ENCODE assay signal across 30 cellular contexts in genomic region chr22:23684561-23685031, GRCh38. TPM values are rescaled to one million over a fixed set of nuclear protein-coding genes. Genes with fewer than 3 reads are reported as not detected.
DNase-seq lines count a peak whose midpoint lies in the region; ATAC-seq and TF ChIP-seq lines count a peak whose summit lies in the region.
"Had no signal": no experiment of that assay in that cellular context is flagged by ENCODE, and none has a peak within 500 bp of the region (broad histone marks: within the 10 kb centered on the region; RNA-seq: fewer than 3 reads in every experiment).

No MANE protein-coding gene starts in this region.

- H3K4me3 ChIP-seq in CD4-positive, CD25-positive, alpha-beta regulatory T cell (ENCODE audit: low read depth, low read length), result no peak overlapping the region
- H3K4me3 ChIP-seq in IMR-90 (ENCODE audit: insufficient read depth, low read depth, low read length), result no peak overlapping the region
- no peak overlapping the region for H3K4me3 ChIP-seq in fibroblast of mammary gland (ENCODE audit: control insufficient read depth, low read depth, low read length)
- H3K4me3 ChIP-seq in neuronal stem cell (ENCODE audit: low read length in 2 of 2), result peak overlapping the region in 1 of 2 donors; percentile 19
- no peak overlapping the region for H3K4me3 ChIP-seq in A673 (ENCODE audit: low read depth, low read length, poor library complexity, severe bottlenecking)
- H3K4me3 ChIP-seq: coronary artery, SJSA1, transverse colon had no signal

- CTCF ChIA-PET in IMR-90 (lab: Yijun Ruan, JAX), result interaction anchor here (0.5 kb wide), 1 partner anchor 182 kb away, joined by 4 read pairs; no protein-coding TSS in a partner anchor
- CTCF ChIA-PET in A673 (lab: Charles Lee), result no interaction called here

- no peak overlapping the region for H4K5ac ChIP-seq in IMR-90 (ENCODE audit: low read depth, low read length)

- H3K9me3 Mint-ChIP-seq in CD4-positive, CD25-positive, alpha-beta regulatory T cell, result peaks cover 0 to 2% (median 0%) of the 10 kb centered on the region in 7 donors
- H3K9me3 Mint-ChIP-seq: activated naive CD4-positive, alpha-beta T cell treated with anti-CD3 and anti-CD28 coated beads, Interleukin-2, amount 50 U/mL, for 24 hours; CD8-positive, alpha-beta memory T cell; endodermal cell; naive B cell had no signal

- H3K79me1 ChIP-seq in IMR-90 (ENCODE audit: low read depth in 1 of 2, low read length in 2 of 2) (peaks cover 0 to 5% of the 10 kb centered on the region in 2 experiments; a peak in 1 of 4 replicates), neuronal stem cell (ENCODE audit: low read depth, low read length) (peaks cover 2% of the 10 kb centered on the region)

- H4K8ac ChIP-seq in IMR-90 (ENCODE audit: low read depth in 2 of 2, low read length in 2 of 2), result no peak overlapping the region
- H4K8ac ChIP-seq in neuronal stem cell (ENCODE audit: low read depth, low read length), result no peak overlapping the region

- TF ChIP-seq RAD21 in IMR-90 (IDR thresholded peaks at IDR 0.05; ENCODE audit: low read length), result no peak

- no peaks in the 10 kb centered on the region for H3K9me3 ChIP-seq in CD4-positive, CD25-positive, alpha-beta regulatory T cell (ENCODE audit: control insufficient read depth in 2 of 2, low read length in 2 of 2)
- H3K9me3 ChIP-seq in IMR-90 (ENCODE audit: control insufficient read depth, insufficient read depth, low read length) (no peaks in the 10 kb centered on the region), neuronal stem cell (replicated peaks in 1 of 2; ENCODE audit: control insufficient read depth in 2 of 2, insufficient read depth in 1 of 2, low read depth in 1 of 2, low read length in 2 of 2) (no peaks in the 10 kb centered on the region), A673 (ENCODE audit: low read depth, low read length, poor library complexity, severe bottlenecking) (no peaks in the 10 kb centered on the region)
- H3K9me3 ChIP-seq: SJSA1, transverse colon had no signal

- no peak overlapping the region for H3K23ac ChIP-seq in IMR-90 (ENCODE audit: low read depth, low read length)
- H3K23ac ChIP-seq in neuronal stem cell (ENCODE audit: low read depth, low read length, poor library complexity), result no peak overlapping the region

- H3K36me3 Mint-ChIP-seq in CD4-positive, CD25-positive, alpha-beta regulatory T cell, result peaks cover 29% of the 10 kb centered on the region

- intact Hi-C loops in IMR-90 (cut with micrococcal nuclease) (no loop called here), A673 (cut with micrococcal nuclease; ENCODE audit: unreplicated experiment) (no loop called here)

- no peak for DNase-seq in CD4-positive, CD25-positive, alpha-beta regulatory T cell
- DNase-seq in IMR-90 (peak; percentile 29), fibroblast of mammary gland (ENCODE audit: low read depth) (peak; percentile 46), neuronal stem cell (ENCODE audit: low spot score) (no peak), A673 (ENCODE audit: low spot score) (no peak), NCI-H2227 (lab: John Stamatoyannopoulos, UW; ENCODE audit: unreplicated experiment) (no peak)
- no peak for DNase-seq in stimulated activated CD4-positive, alpha-beta T cell treated with anti-CD3 and anti-CD28 coated beads, Interleukin-15, amount 100 ng/mL, for 24 hours
- DNase-seq: activated T-cell treated with anti-CD3 and anti-CD28 coated beads, Interleukin-2, amount 50 U/mL, for 1 hour; CD8-positive, alpha-beta memory T cell; endodermal cell; islet precursor cell; Kasumi-1; naive B cell; NCI-H1048; NCI-H1930; NK-92 treated with Interleukin-12 subunit alpha and Interleukin-12 subunit beta, amount 100 ng/mL, for 24 hours; stimulated activated CD4-positive, alpha-beta T cell treated with anti-CD3 and anti-CD28 coated beads, Interleukin-4, amount 100 ng/mL, for 1 hour; stimulated activated naive CD8-positive, alpha-beta T cell treated with anti-CD3 and anti-CD28 coated beads, Interleukin-15, Interleukin-2, amounts not matched to agents 100 U/mL and 50 U/mL, for 24 hours; T-helper 2 cell; transverse colon had no signal

- no peak overlapping the region for H2BK12ac ChIP-seq in neuronal stem cell (ENCODE audit: low read length)

- H2BK15ac ChIP-seq in IMR-90 (ENCODE audit: low read depth, low read length), result no peak overlapping the region
- no peak overlapping the region for H2BK15ac ChIP-seq in neuronal stem cell (ENCODE audit: low read length)

- H2BK20ac ChIP-seq in IMR-90 (ENCODE audit: low read depth, low read length), result no peak overlapping the region

- H2BK120ac ChIP-seq in IMR-90 (ENCODE audit: low read depth, low read length) (no peak overlapping the region), neuronal stem cell (ENCODE audit: low read depth, low read length) (no peak overlapping the region)

- peaks cover 25% of the 10 kb centered on the region for H3K36me3 ChIP-seq in CD4-positive, CD25-positive, alpha-beta regulatory T cell (ENCODE audit: control insufficient read depth, insufficient read depth, low read length)
- peaks cover 11% of the 10 kb centered on the region; the same call in 1 of the 2 replicates for H3K36me3 ChIP-seq in IMR-90 (ENCODE audit: control insufficient read depth, insufficient read depth, low read length)
- H3K36me3 ChIP-seq in neuronal stem cell (replicated peaks in 1 of 2; ENCODE audit: control insufficient read depth in 2 of 2, insufficient read depth in 2 of 2, low read length in 2 of 2), result peaks cover 9 to 33% of the 10 kb centered on the region in 2 donors
- H3K36me3 ChIP-seq in A673 (ENCODE audit: insufficient read depth, low read length, poor library complexity, severe bottlenecking), result peaks cover 2% of the 10 kb centered on the region
- H3K36me3 ChIP-seq: transverse colon had no signal

- H3K56ac ChIP-seq in IMR-90 (ENCODE audit: extremely low read depth, insufficient read depth, low read length), result no peak overlapping the region

- dilution Hi-C loops in IMR-90 (cut with HindIII; ENCODE audit: low sequenced_read_pairs, unreplicated experiment), result no loop called here

- H3K4me3 Mint-ChIP-seq in CD4-positive, CD25-positive, alpha-beta regulatory T cell, result no peak overlapping the region
- H3K4me3 Mint-ChIP-seq: activated naive CD4-positive, alpha-beta T cell treated with anti-CD3 and anti-CD28 coated beads, Interleukin-2, amount 50 U/mL, for 24 hours; CD8-positive, alpha-beta memory T cell; endodermal cell had no signal

- H4K91ac ChIP-seq in IMR-90 (ENCODE audit: insufficient read depth, low read depth, low read length) (no peak overlapping the region), neuronal stem cell (ENCODE audit: low read depth, low read length, poor library complexity) (no peak overlapping the region)

- H3K9me1 ChIP-seq in IMR-90 (ENCODE audit: insufficient read depth, low read length), result peaks cover 10% of the 10 kb centered on the region; the same call in 1 of the 2 replicates

- no peaks in the 10 kb centered on the region for H3K4me1 ChIP-seq in CD4-positive, CD25-positive, alpha-beta regulatory T cell (ENCODE audit: control insufficient read depth, insufficient read depth, low read length, poor library complexity, severe bottlenecking)
- H3K4me1 ChIP-seq in IMR-90 (ENCODE audit: control insufficient read depth, insufficient read depth, low read length) (no peaks in the 10 kb centered on the region), neuronal stem cell (ENCODE audit: control insufficient read depth in 2 of 2, insufficient read depth in 1 of 2, low read depth in 1 of 2, low read length in 2 of 2) (no peaks in the 10 kb centered on the region), A673 (ENCODE audit: insufficient read depth, low read length, poor library complexity, severe bottlenecking) (no peaks in the 10 kb centered on the region)
- H3K4me1 ChIP-seq: SJSA1, transverse colon had no signal

- no peak overlapping the region for H2AFZ ChIP-seq in IMR-90 (replicated peaks; ENCODE audit: low read length, poor library complexity)
- no peak overlapping the region for H2AFZ ChIP-seq in neuronal stem cell (ENCODE audit: low read length)

- WGBS in IMR-90 (ENCODE audit: extremely low coverage in 2 of 2, insufficient read length in 1 of 2), 2 experiments, result 100% methylated on average over 2 of the region's 8 CpGs; no CpG with 5 or more reads in 1 of the 2 experiments
- WGBS in neuronal stem cell (ENCODE audit: extremely low coverage in 2 of 2, insufficient read length in 2 of 2, insufficient replicate concordance in 1 of 2), 2 donors, result no CpG with 5 or more reads among the region's 8 CpGs

- no peak overlapping the region for H3K27ac ChIP-seq in CD4-positive, CD25-positive, alpha-beta regulatory T cell (ENCODE audit: insufficient read depth, low read length, poor library complexity, severe bottlenecking)
- H3K27ac ChIP-seq in IMR-90 (ENCODE audit: insufficient read depth, low read length), result no peak overlapping the region
- H3K27ac ChIP-seq in neuronal stem cell (replicated peaks; ENCODE audit: low read length), result no peak overlapping the region
- no peak overlapping the region for H3K27ac ChIP-seq in A673 (ENCODE audit: low read depth, low read length, poor library complexity, severe bottlenecking)
- H3K27ac ChIP-seq: coronary artery, SJSA1, transverse colon, VCaP had no signal

- H3K27me3 Mint-ChIP-seq in CD4-positive, CD25-positive, alpha-beta regulatory T cell, result no peaks in the 10 kb centered on the region
- H3K27me3 Mint-ChIP-seq: activated naive CD4-positive, alpha-beta T cell treated with anti-CD3 and anti-CD28 coated beads, Interleukin-2, amount 50 U/mL, for 24 hours; CD8-positive, alpha-beta memory T cell; naive B cell had no signal

- H3K4me2 ChIP-seq in IMR-90 (ENCODE audit: low read depth, low read length), result no peak overlapping the region
- no peak overlapping the region for H3K4me2 ChIP-seq in neuronal stem cell (ENCODE audit: insufficient read depth, low read length, poor library complexity, severe bottlenecking)

- no peak for ATAC-seq in CD4-positive, CD25-positive, alpha-beta regulatory T cell (ENCODE audit: low read depth in 2 of 2)
- ATAC-seq in IMR-90 (ENCODE audit: low read depth) (no peak), GM18511 (IDR thresholded peaks at IDR 0.05; ENCODE audit: unreplicated experiment) (no peak)
- ATAC-seq: Panc1; stimulated activated naive CD8-positive, alpha-beta T cell treated with anti-CD3 and anti-CD28 coated beads, Interleukin-15, Interleukin-2, amounts not matched to agents 100 U/mL and 50 U/mL, for 24 hours had no signal

- peak overlapping the region in 2 of 3 donors; percentile 53 to 59 for H3K27ac Mint-ChIP-seq in CD4-positive, CD25-positive, alpha-beta regulatory T cell
- H3K27ac Mint-ChIP-seq: activated naive CD4-positive, alpha-beta T cell treated with anti-CD3 and anti-CD28 coated beads, Interleukin-2, amount 50 U/mL, for 24 hours; endodermal cell had no signal

- POLR2A ChIA-PET in IMR-90 (lab: Charles Lee; ENCODE audit: unreplicated experiment) (no interaction called here), A673 (lab: Charles Lee; ENCODE audit: low non-redundant PET) (no interaction called here)

- in situ Hi-C loops in IMR-90 (cut with MboI; ENCODE audit: low sequenced_read_pairs), result no loop called here

- BruUV-seq in IMR-90 (replicated peaks; lab: Mats Ljungman, UMichigan) (no TSS peak), A673 (replicated peaks; lab: Mats Ljungman, UMichigan) (no TSS peak)

- TF ChIP-seq CTCF in IMR-90 (conservative IDR thresholded peaks at IDR 0.05; ENCODE audit: low read depth, low read length) (no peak), fibroblast of mammary gland (conservative IDR thresholded peaks at IDR 0.05; ENCODE audit: control insufficient read depth, insufficient read depth, low read depth, low read length) (no peak), A673 (conservative IDR thresholded peaks at IDR 0.05; ENCODE audit: low read depth, low read length) (no peak)

- H3K14ac ChIP-seq in IMR-90 (replicated peaks; ENCODE audit: low read depth, low read length), result no peak overlapping the region
- H3K14ac ChIP-seq in neuronal stem cell (ENCODE audit: low read length), result peak overlapping the region; percentile 23

- H2AK5ac ChIP-seq in IMR-90 (ENCODE audit: low read depth, low read length) (no peak overlapping the region), neuronal stem cell (ENCODE audit: low read depth, low read length) (no peak overlapping the region)

- H3K9ac ChIP-seq in IMR-90 (ENCODE audit: low read depth, low read length) (no peak overlapping the region), neuronal stem cell (ENCODE audit: low read depth, low read length, poor library complexity) (no peak overlapping the region)

- H3K18ac ChIP-seq in IMR-90 (ENCODE audit: low read depth, low read length) (no peak overlapping the region), neuronal stem cell (ENCODE audit: low read length) (peak overlapping the region; percentile 76)

- 0 out of 2 replicates have a peak, but pooled peaks cover 10% of the 10 kb centered on the region for H4K20me1 ChIP-seq in IMR-90 (ENCODE audit: insufficient read depth, low read length)

- no peak for TF ChIP-seq POLR2A in IMR-90 (IDR thresholded peaks at IDR 0.05; ENCODE audit: low read depth, low read length)

- H2BK5ac ChIP-seq in IMR-90 (ENCODE audit: low read depth, low read length, poor library complexity, severe bottlenecking) (no peak overlapping the region), neuronal stem cell (ENCODE audit: low read length) (peak overlapping the region; percentile 17)

- no peaks in the 10 kb centered on the region for H3K27me3 ChIP-seq in CD4-positive, CD25-positive, alpha-beta regulatory T cell (ENCODE audit: control insufficient read depth, insufficient read depth, low read length)
- H3K27me3 ChIP-seq in IMR-90 (ENCODE audit: control insufficient read depth, insufficient read depth, low read length) (no peaks in the 10 kb centered on the region), neuronal stem cell (ENCODE audit: control insufficient read depth in 3 of 3, insufficient read depth in 3 of 3, low read depth in 1 of 3, low read length in 3 of 3) (no peaks in the 10 kb centered on the region), A673 (replicated peaks; ENCODE audit: insufficient read depth, low read depth, low read length, poor library complexity) (no peaks in the 10 kb centered on the region)
- H3K27me3 ChIP-seq: SJSA1, transverse colon had no signal

- no peak overlapping the region for H3K4ac ChIP-seq in IMR-90 (ENCODE audit: low read depth, low read length)
- H3K4ac ChIP-seq in neuronal stem cell (ENCODE audit: low read length), result no peak overlapping the region

- no peak overlapping the region for H2AK9ac ChIP-seq in IMR-90 (replicated peaks; ENCODE audit: low read depth, low read length, poor library complexity)

- peaks cover 0 to 4% (median 0%) of the 10 kb centered on the region in 4 donors for H3K4me1 Mint-ChIP-seq in CD4-positive, CD25-positive, alpha-beta regulatory T cell
- H3K4me1 Mint-ChIP-seq: activated naive CD4-positive, alpha-beta T cell treated with anti-CD3 and anti-CD28 coated beads, Interleukin-2, amount 50 U/mL, for 24 hours; endodermal cell had no signal

RNA-seq across cellular contexts. Expression of gene RGL4, which starts 6.2 kb away (rescaled TPM):
- 22.1 TPM for total RNA-seq in CD4-positive, CD25-positive, alpha-beta regulatory T cell
- 10 to 100 TPM; 71.3 to 85.0 (median 83.5) TPM for polyA plus RNA-seq in CD4-positive, CD25-positive, alpha-beta regulatory T cell
- total RNA-seq in IMR-90 (2012; rRNA removed) (not detected in 2 replicates), A673 (2021) (not detected in 2 replicates)
- not detected in 2 replicates for polyA plus RNA-seq in IMR-90 (2012; rRNA removed)
- polyA plus RNA-seq in IMR-90 (2012; cell fraction: cytosol; rRNA removed), result not detected in 2 replicates
- polyA plus RNA-seq in IMR-90 (2012; cell fraction: nucleus; rRNA removed; ENCODE audit: low replicate concordance), result not detected in 2 replicates
- polyA plus RNA-seq in neuronal stem cell (2013, experiment 1 of 2), result not detected
- polyA plus RNA-seq in neuronal stem cell (2013, experiment 2 of 2), result not detected
- total RNA-seq: endodermal cell, H4, HT1080, mammary epithelial cell, SJSA1 had no signal
- polyA plus RNA-seq: mammary epithelial cell had no signal

RNA-seq across cellular contexts. Expression of gene DRICH1, which starts 52.5 kb away (rescaled TPM):
- total RNA-seq in CD4-positive, CD25-positive, alpha-beta regulatory T cell, result not detected
- under 1 TPM in 1 of 4 donors, not detected in 3; 0.56 TPM for polyA plus RNA-seq in CD4-positive, CD25-positive, alpha-beta regulatory T cell
- total RNA-seq in IMR-90 (2012; rRNA removed), result under 0.01 TPM in 1 of 2 replicates, not detected in the other
- polyA plus RNA-seq in IMR-90 (2012; rRNA removed), result 0.13 and 0.14 TPM in 2 replicates
- not detected in 2 replicates for polyA plus RNA-seq in IMR-90 (2012; cell fraction: cytosol; rRNA removed)
- 0.78 and 1.9 TPM in 2 replicates for polyA plus RNA-seq in IMR-90 (2012; cell fraction: nucleus; rRNA removed; ENCODE audit: low replicate concordance)
- 0.26 TPM for polyA plus RNA-seq in neuronal stem cell (2013, experiment 1 of 2)
- 0.26 TPM for polyA plus RNA-seq in neuronal stem cell (2013, experiment 2 of 2)
- 0.45 and 0.79 TPM in 2 replicates for total RNA-seq in A673 (2021)
- total RNA-seq: H4, NCI-H460, SJSA1 had no signal
- polyA plus RNA-seq: CD8-positive, alpha-beta memory T cell; mammary epithelial cell had no signal

Comparison
In these comparisons a context has a peak if more than half of its experiments do, and no peak if none do; other contexts are left out.
1. DNase-seq: peak in IMR-90 (single experiment) and fibroblast of mammary gland (single experiment); none in CD4-positive, CD25-positive, alpha-beta regulatory T cell (0 of 3), neuronal stem cell (single experiment), stimulated activated CD4-positive, alpha-beta T cell treated with anti-CD3 and anti-CD28 coated beads, Interleukin-15, amount 100 ng/mL, for 24 hours (single experiment), A673 (single experiment) and NCI-H2227 (single experiment).
2. RNA of gene RGL4, which starts 6.2 kb away (total RNA-seq): 22.1 TPM in CD4-positive, CD25-positive, alpha-beta regulatory T cell (single experiment); not detected in A673 and not detected in IMR-90; every median in the first group is over 10 times any median in the second.